Comparison of ENCODE assay signal across 8 cellular contexts in genomic region chr2:26344581-26345283, GRCh38. TPM values are rescaled to one million over a fixed set of nuclear protein-coding genes. Genes with fewer than 3 reads are reported as not detected.
A peak's percentile ranks its signal among the peaks of the same experiment; 100 is the strongest.
DNase-seq lines count a peak whose midpoint lies in the region; ATAC-seq and TF ChIP-seq lines count a peak whose summit lies in the region.

No MANE protein-coding gene starts in this region.

- H3K56ac ChIP-seq in H9 (ENCODE audit: insufficient read length, low read depth, low read length): no peak overlapping the region

- no peaks in the 10 kb centered on the region for H4K20me1 ChIP-seq in H9 (ENCODE audit: control insufficient read depth, insufficient read depth, insufficient read length)

- peak overlapping the region; percentile 75 for H3K4me2 ChIP-seq in H9 (ENCODE audit: insufficient read depth, insufficient read length, low read length)

- H3K79me2 ChIP-seq in H9 (ENCODE audit: insufficient read depth, low read length): peaks cover 11% of the 10 kb centered on the region; the same call in 1 of the 2 replicates

- TF ChIP-seq CTCF in H9 (conservative IDR thresholded peaks at IDR 0.05) (no peak), natural killer cell (IDR thresholded peaks at IDR 0.05) (no peak)

- no peak overlapping the region for H3K23ac ChIP-seq in H9 (ENCODE audit: insufficient read length, low read depth, low read length)

- no peak overlapping the region for H3T11ph ChIP-seq in H9 (ENCODE audit: low read length)

- H3K4me3 Mint-ChIP-seq in H9 (peak overlapping the region; percentile 97 to 98), natural killer cell (peak overlapping the region; percentile 99)

- intact Hi-C loops in natural killer cell (cut with micrococcal nuclease): loop anchor here (1.0 to 5.0 kb wide), 3 partner anchors 100 to 1372 kb away; partner anchors contain the start of genes ASXL2, DNAJC27, HADHA and HADHB

- no CpG with 5 or more reads among the region's 17 CpGs for WGBS in H9 (ENCODE audit: extremely low coverage, insufficient read length, low lambda C conversion rate)

- no peak overlapping the region for H2BK120ac ChIP-seq in H9 (ENCODE audit: low read depth, low read length, poor library complexity, severe bottlenecking)

- no peaks in the 10 kb centered on the region for H3K9me3 ChIP-seq in H9 (ENCODE audit: control insufficient read depth, low read depth, low read length)
- no peaks in the 10 kb centered on the region for H3K9me3 ChIP-seq in SJSA1 (replicated peaks)

- peaks cover 2% of the 10 kb centered on the region for H3K4me1 ChIP-seq in H9 (ENCODE audit: insufficient read depth, low read length)
- peaks cover 21% of the 10 kb centered on the region for H3K4me1 ChIP-seq in SJSA1 (replicated peaks)

- no peak overlapping the region for H4K5ac ChIP-seq in H9 (ENCODE audit: insufficient read length, low read depth, low read length)

- H3K18ac ChIP-seq in H9 (ENCODE audit: insufficient read length, low read depth, low read length): peak overlapping the region; percentile 44

- no peak overlapping the region for H3K4ac ChIP-seq in H9 (ENCODE audit: low read depth, low read length)

- H4K8ac ChIP-seq in H9 (replicated peaks; ENCODE audit: insufficient read length, low read depth, low read length): no peak overlapping the region

- H3K27ac Mint-ChIP-seq in H9: peak overlapping the region; percentile 99
- peak overlapping the region; percentile 95 to 99 for H3K27ac Mint-ChIP-seq in natural killer cell

- H3K4me1 Mint-ChIP-seq in H9: peaks cover 33 to 34% of the 10 kb centered on the region in 2 experiments
- peaks cover 35 to 38% of the 10 kb centered on the region in 2 donors for H3K4me1 Mint-ChIP-seq in natural killer cell

- peaks cover 13% of the 10 kb centered on the region for H3K23me2 ChIP-seq in H9 (ENCODE audit: insufficient read length, low read depth, low read length, poor library complexity, severe bottlenecking)

- DNase-seq in H9: peak; percentile 73
- DNase-seq in SJSA1 (ENCODE audit: low read depth in 1 of 2, low spot score in 2 of 2): peak in 1 of 2 experiments; percentile 35
- DNase-seq in ecto neural progenitor cell (ENCODE audit: low spot score): peak; percentile 49
- no peak for DNase-seq in natural killer cell
- no peak for DNase-seq in HPDE6-E6E7 (ENCODE audit: extremely low spot score)

- H3K36me3 Mint-ChIP-seq in H9 (ENCODE audit: insufficient read depth in 1 of 3, low read depth in 3 of 3) (peaks cover 0 to 7% (median 2%) of the 10 kb centered on the region in 3 experiments; a peak in 3 of 7 replicates), natural killer cell (no peaks in the 10 kb centered on the region)

- no peak overlapping the region for H4K91ac ChIP-seq in H9 (ENCODE audit: insufficient read length, low read depth, low read length)

- H2AK5ac ChIP-seq in H9 (ENCODE audit: insufficient read length, low read length): no peak overlapping the region

- H2BK20ac ChIP-seq in H9 (ENCODE audit: low read depth, low read length, poor library complexity, severe bottlenecking): no peak overlapping the region

- H3K27ac ChIP-seq in H9 (ENCODE audit: insufficient read length, low read depth, low read length) (peak overlapping the region; percentile 68), SJSA1 (peak overlapping the region; percentile 45)

- no peak overlapping the region for H3K14ac ChIP-seq in H9 (ENCODE audit: insufficient read depth, low read length)

- H3K9me3 Mint-ChIP-seq in H9: no peaks in the 10 kb centered on the region
- no peaks in the 10 kb centered on the region for H3K9me3 Mint-ChIP-seq in natural killer cell

- no peaks in the 10 kb centered on the region for H3K79me1 ChIP-seq in H9 (ENCODE audit: insufficient read depth, low read depth, low read length, poor library complexity, severe bottlenecking)

- no peak overlapping the region for H2BK12ac ChIP-seq in H9 (ENCODE audit: insufficient read length, low read depth, low read length)

- H3K4me3 ChIP-seq in SJSA1: peak overlapping the region; percentile 72

- ATAC-seq in natural killer cell (no peak), GM19035 (IDR thresholded peaks at IDR 0.05; ENCODE audit: unreplicated experiment) (no peak), GM21529 (IDR thresholded peaks at IDR 0.05; ENCODE audit: unreplicated experiment) (no peak), GM21360 (IDR thresholded peaks at IDR 0.05; ENCODE audit: unreplicated experiment) (no peak)

- peak overlapping the region; percentile 95 for H3K9ac ChIP-seq in H9 (ENCODE audit: extremely low read depth, insufficient read length, low read length)

- H2BK5ac ChIP-seq in H9 (ENCODE audit: insufficient read length, low read length): no peak overlapping the region

- no peaks in the 10 kb centered on the region for H3K36me3 ChIP-seq in SJSA1

- H3K27me3 Mint-ChIP-seq in H9 (ENCODE audit: low read depth) (no peaks in the 10 kb centered on the region), natural killer cell (ENCODE audit: low read depth in 2 of 2) (no peaks in the 10 kb centered on the region)

- no peak overlapping the region for H2BK15ac ChIP-seq in H9 (ENCODE audit: low read depth, low read length)

- H2AFZ ChIP-seq in H9 (ENCODE audit: low read length): no peak overlapping the region

- H3K27me3 ChIP-seq in H9 (ENCODE audit: insufficient read depth, low read length) (no peaks in the 10 kb centered on the region), SJSA1 (replicated peaks) (no peaks in the 10 kb centered on the region)

RNA-seq across cellular contexts. Expression of gene SELENOI, which starts 1.2 kb away (rescaled TPM):
- total RNA-seq in H9 (2021) (41.9 and 43.4 TPM in 2 replicates), natural killer cell (10 to 100 TPM; 28.1 to 47.6 (median 36.4) TPM)
- total RNA-seq in SJSA1 (2014; rRNA removed; shearing (Covaris generic)): 10.1 and 17.6 TPM in 2 replicates

RNA-seq across cellular contexts. Expression of gene ADGRF3, which starts 1.9 kb away (rescaled TPM):
- total RNA-seq in H9 (2021): 0.09 and 0.29 TPM in 2 replicates
- total RNA-seq in SJSA1 (2014; rRNA removed; shearing (Covaris generic)): 0.18 and 1.1 TPM in 2 replicates
- total RNA-seq in natural killer cell: 1 to 10 TPM in 2 of 3 donors, under 1 TPM in 1; 0.97 to 2.1 (median 2.1) TPM

RNA-seq across cellular contexts. Expression of gene DRC1, which starts 57.0 kb away (rescaled TPM):
- 0.20 TPM in 1 of 2 replicates, not detected in the other for total RNA-seq in H9 (2021)
- total RNA-seq in SJSA1 (2014; rRNA removed; shearing (Covaris generic)): not detected in 2 replicates
- not detected for total RNA-seq in natural killer cell

Comparison
In these comparisons a context has a peak if more than half of its experiments do, and no peak if none do; other contexts are left out.
1. DNase-seq: peak in H9 (single experiment) and ecto neural progenitor cell (single experiment); none in natural killer cell (single experiment) and HPDE6-E6E7 (single experiment).